1 cellular context compared by ENCODE assay signal in genomic region chrX:128000033-128000432, GRCh38. TPM values are rescaled to one million over a fixed set of nuclear protein-coding genes. Genes with fewer than 3 reads are reported as not detected.
"Had no signal": no experiment of that assay in that cellular context is flagged by ENCODE, and none has a peak within 500 bp of the region (broad histone marks: within the 10 kb centered on the region; RNA-seq: fewer than 3 reads in every experiment).

No MANE protein-coding gene starts in this region.

RNA-seq across cellular contexts. Expression of gene ACTRT1, which starts 52.2 kb away (rescaled TPM):
- polyA plus RNA-seq: GM12878 had no signal
